16 cellular contexts compared by ENCODE assay signal in genomic region chr6:78308025-78308424, GRCh38.
DNase-seq lines count a peak whose midpoint lies in the region; ATAC-seq and TF ChIP-seq lines count a peak whose summit lies in the region.
"Had no signal": no experiment of that assay in that cellular context is flagged by ENCODE, and none has a peak within 500 bp of the region (broad histone marks: within the 10 kb centered on the region; RNA-seq: fewer than 3 reads in every experiment).

No MANE protein-coding gene starts in this region.

- no peak for TF ChIP-seq POLR2A in heart left ventricle (IDR thresholded peaks at IDR 0.05)

- CTCF ChIA-PET in Calu3 (lab: Charles Lee): no interaction called here

- no peak overlapping the region for H3K4me3 Mint-ChIP-seq in Calu3 (ENCODE audit: low read depth, unreplicated experiment)
- no peak overlapping the region for H3K4me3 Mint-ChIP-seq in HFFc6
- no peak overlapping the region for H3K4me3 Mint-ChIP-seq in osteocyte (ENCODE audit: unreplicated experiment)
- H3K4me3 Mint-ChIP-seq: central memory CD8-positive, alpha-beta T cell; naive B cell had no signal

- H3K36me3 Mint-ChIP-seq in Calu3 (ENCODE audit: insufficient read depth, unreplicated experiment): no peaks in the 10 kb centered on the region
- no peaks in the 10 kb centered on the region for H3K36me3 Mint-ChIP-seq in HFFc6 (ENCODE audit: low read depth)
- no peaks in the 10 kb centered on the region for H3K36me3 Mint-ChIP-seq in osteocyte (ENCODE audit: unreplicated experiment)
- H3K36me3 Mint-ChIP-seq: activated naive CD4-positive, alpha-beta T cell treated with anti-CD3 and anti-CD28 coated beads, Interleukin-2, amount 50 U/mL, for 72 hours; naive B cell had no signal

- H3K4me1 ChIP-seq in foreskin keratinocyte: no peaks in the 10 kb centered on the region
- H3K4me1 ChIP-seq in heart left ventricle: no peaks in the 10 kb centered on the region
- H3K4me1 ChIP-seq: BLaER1, sigmoid colon had no signal

- TF ChIP-seq CTCF in Calu3 (IDR thresholded peaks at IDR 0.05; ENCODE audit: unreplicated experiment) (no peak), HFFc6 (IDR thresholded peaks at IDR 0.05) (peak; percentile 42), foreskin keratinocyte (conservative IDR thresholded peaks at IDR 0.05) (peak; percentile 46), osteocyte (IDR thresholded peaks at IDR 0.05) (no peak), heart left ventricle (IDR thresholded peaks at IDR 0.05) (no peak)

- intact Hi-C loops in Calu3 (cut with micrococcal nuclease; ENCODE audit: unreplicated experiment): no loop called here
- intact Hi-C loops in heart left ventricle (cut with DNase I): no loop called here

- H3K27me3 Mint-ChIP-seq in Calu3 (ENCODE audit: unreplicated experiment): no peaks in the 10 kb centered on the region
- no peaks in the 10 kb centered on the region for H3K27me3 Mint-ChIP-seq in HFFc6 (ENCODE audit: insufficient read depth)
- no peaks in the 10 kb centered on the region for H3K27me3 Mint-ChIP-seq in osteocyte (ENCODE audit: unreplicated experiment)
- H3K27me3 Mint-ChIP-seq: central memory CD8-positive, alpha-beta T cell; naive B cell had no signal

- DNase-seq in Calu3: peak; percentile 4
- DNase-seq in HFFc6: no peak
- peak; percentile 10 for DNase-seq in RKO (ENCODE audit: low spot score)
- peak in 1 of 2 donors; percentile 10 for DNase-seq in foreskin keratinocyte
- DNase-seq in NK-92 (lab: John Stamatoyannopoulos, UW; ENCODE audit: unreplicated experiment): no peak
- no peak for DNase-seq in osteocyte (ENCODE audit: extremely low spot score, unreplicated experiment)
- no peak for DNase-seq in heart left ventricle
- no peak for DNase-seq in activated CD8-positive, alpha-beta memory T cell treated with anti-CD3 and anti-CD28 coated beads, Interleukin-2, amount 50 U/mL, for 48 hours
- DNase-seq: GDM1, kidney glomerular epithelial cell, naive B cell, NCI-H2171, sigmoid colon had no signal

- H3K36me3 ChIP-seq in heart left ventricle: no peaks in the 10 kb centered on the region
- H3K36me3 ChIP-seq: BLaER1, sigmoid colon had no signal

- ATAC-seq in foreskin keratinocyte: peak; percentile 62
- ATAC-seq in heart left ventricle: no peak
- ATAC-seq: activated naive CD4-positive, alpha-beta T cell treated with anti-CD3 and anti-CD28 coated beads, Interleukin-2, amount 50 U/mL, for 72 hours had no signal

- H3K9me3 Mint-ChIP-seq in Calu3 (ENCODE audit: low read depth, unreplicated experiment) (no peaks in the 10 kb centered on the region), HFFc6 (peaks cover 4% of the 10 kb centered on the region; the same call in 1 of the 2 replicates), osteocyte (ENCODE audit: unreplicated experiment) (no peaks in the 10 kb centered on the region)

- H3K27ac ChIP-seq in foreskin keratinocyte: no peak overlapping the region
- no peak overlapping the region for H3K27ac ChIP-seq in heart left ventricle
- H3K27ac ChIP-seq: BLaER1, sigmoid colon had no signal

- H3K27ac Mint-ChIP-seq in Calu3 (ENCODE audit: unreplicated experiment) (no peak overlapping the region), HFFc6 (no peak overlapping the region), osteocyte (ENCODE audit: unreplicated experiment) (no peak overlapping the region)
- H3K27ac Mint-ChIP-seq: activated naive CD4-positive, alpha-beta T cell treated with anti-CD3 and anti-CD28 coated beads, Interleukin-2, amount 50 U/mL, for 72 hours; naive B cell had no signal

- H3K4me1 Mint-ChIP-seq in Calu3 (ENCODE audit: low read depth, unreplicated experiment) (no peaks in the 10 kb centered on the region), HFFc6 (ENCODE audit: low read depth) (no peaks in the 10 kb centered on the region), osteocyte (ENCODE audit: unreplicated experiment) (no peaks in the 10 kb centered on the region)
- H3K4me1 Mint-ChIP-seq: central memory CD8-positive, alpha-beta T cell; naive B cell had no signal

- H3K9me3 ChIP-seq in heart left ventricle: peaks cover 0 to 3% (median 0%) of the 10 kb centered on the region in 12 donors
- H3K9me3 ChIP-seq: BLaER1, sigmoid colon had no signal

- BruUV-seq in Calu3 (replicated peaks; lab: Mats Ljungman, UMichigan): no TSS peak

- H3K27me3 ChIP-seq in foreskin keratinocyte (no peaks in the 10 kb centered on the region), heart left ventricle (no peaks in the 10 kb centered on the region)
- H3K27me3 ChIP-seq: BLaER1, sigmoid colon had no signal

- H3K4me3 ChIP-seq in heart left ventricle: no peak overlapping the region
- H3K4me3 ChIP-seq: BLaER1, sigmoid colon had no signal

Comparison
In these comparisons a context has a peak if more than half of its experiments do, and no peak if none do; other contexts are left out.
1. DNase-seq: peak in Calu3 (single experiment) and RKO (single experiment); none in HFFc6 (single experiment), NK-92 (single experiment), osteocyte (single experiment), heart left ventricle (0 of 5) and activated CD8-positive, alpha-beta memory T cell treated with anti-CD3 and anti-CD28 coated beads, Interleukin-2, amount 50 U/mL, for 48 hours (single experiment).
2. CTCF ChIP-seq: peak in HFFc6 (single experiment) and foreskin keratinocyte (single experiment); none in Calu3 (single experiment), osteocyte (single experiment) and heart left ventricle (0 of 12).